Comparison of ENCODE assay signal across 13 cellular contexts in the genomic region with DNA sequence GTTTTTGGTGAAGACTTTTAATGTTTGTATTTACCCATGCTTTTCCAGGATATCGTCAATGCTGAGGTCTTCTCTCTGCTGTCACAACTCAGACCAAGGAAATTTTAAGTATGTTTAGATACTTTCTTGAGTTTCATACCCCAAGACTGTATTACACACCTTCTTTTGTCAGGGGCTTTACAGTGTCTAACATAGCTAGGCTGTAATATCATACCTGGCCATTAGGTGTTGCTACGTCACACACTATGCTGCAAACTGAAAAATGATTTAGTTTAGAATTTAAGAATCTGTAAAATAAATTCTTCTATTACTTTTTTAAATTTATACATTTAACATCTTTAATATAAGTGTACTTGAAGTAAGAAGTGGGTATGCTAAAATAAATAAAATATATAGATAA.
DNase-seq lines count a peak whose midpoint lies in the region; ATAC-seq and TF ChIP-seq lines count a peak whose summit lies in the region.
"Had no signal": no experiment of that assay in that cellular context is flagged by ENCODE, and none has a peak within 500 bp of the region (broad histone marks: within the 10 kb centered on the region; RNA-seq: fewer than 3 reads in every experiment).

No MANE protein-coding gene starts in this region.

- no peaks in the 10 kb centered on the region for H3K9me3 ChIP-seq in body of pancreas
- H3K9me3 ChIP-seq in suprapubic skin = no peaks in the 10 kb centered on the region
- no peaks in the 10 kb centered on the region for H3K9me3 ChIP-seq in aorta (ENCODE audit: control insufficient read depth, low read length)
- H3K9me3 ChIP-seq: tibial artery had no signal

- no peaks in the 10 kb centered on the region for H3K4me1 ChIP-seq in body of pancreas
- H3K4me1 ChIP-seq in suprapubic skin = no peaks in the 10 kb centered on the region
- no peaks in the 10 kb centered on the region for H3K4me1 ChIP-seq in aorta (ENCODE audit: control insufficient read depth in 1 of 2, insufficient read depth in 2 of 2, low read length in 2 of 2)
- H3K4me1 ChIP-seq: tibial artery had no signal

- no peak overlapping the region for H3K4me3 ChIP-seq in GM12864 (ENCODE audit: low read depth, low read length)
- H3K4me3 ChIP-seq in body of pancreas = no peak overlapping the region
- H3K4me3 ChIP-seq in suprapubic skin = no peak overlapping the region
- H3K4me3 ChIP-seq in aorta (ENCODE audit: low read length in 2 of 2) = no peak overlapping the region
- H3K4me3 ChIP-seq: tibial artery had no signal

- intact Hi-C loops in body of pancreas (cut with DNase I) (no loop called here), aorta (cut with DNase I) (loop anchor here in 1 of 2 donors (5.0 kb wide), 1 partner anchor 353 kb away; no protein-coding TSS in a partner anchor)

- no peak overlapping the region for H3K4me3 Mint-ChIP-seq in nephron

- ATAC-seq in HG03060 (IDR thresholded peaks at IDR 0.05; ENCODE audit: low read depth, unreplicated experiment) (peak; percentile 24), body of pancreas (no peak), GM19023 (IDR thresholded peaks at IDR 0.05; ENCODE audit: unreplicated experiment) (no peak), aorta (ENCODE audit: low FRiP score) (no peak)
- ATAC-seq: activated naive CD4-positive, alpha-beta T cell treated with anti-CD3 and anti-CD28 coated beads, Interleukin-2, amount 50 U/mL, for 72 hours had no signal

- no peaks in the 10 kb centered on the region for H3K36me3 ChIP-seq in body of pancreas (replicated peaks in 1 of 2; ENCODE audit: insufficient read depth in 1 of 2, low read depth in 2 of 2)
- H3K36me3 ChIP-seq in suprapubic skin = no peaks in the 10 kb centered on the region
- H3K36me3 ChIP-seq in aorta (ENCODE audit: control insufficient read depth in 1 of 2, insufficient read depth in 2 of 2, low read length in 1 of 2) = no peaks in the 10 kb centered on the region
- H3K36me3 ChIP-seq: tibial artery had no signal

- no peaks in the 10 kb centered on the region for H3K27me3 ChIP-seq in body of pancreas
- H3K27me3 ChIP-seq in suprapubic skin = no peaks in the 10 kb centered on the region
- H3K27me3 ChIP-seq in aorta (ENCODE audit: control insufficient read depth in 1 of 2, insufficient read depth in 2 of 2, low read length in 1 of 2) = no peaks in the 10 kb centered on the region
- H3K27me3 ChIP-seq: tibial artery had no signal

- WGBS in body of pancreas, 2 donors = 84 to 86% methylated on average over 2 of the region's 2 CpGs
- WGBS in suprapubic skin = 96% methylated on average over 2 of the region's 2 CpGs
- 93 to 95% methylated on average over 2 of the region's 2 CpGs for WGBS in aorta, 2 donors

- peaks cover 20% of the 10 kb centered on the region for H3K36me3 Mint-ChIP-seq in nephron (ENCODE audit: low read depth)
- H3K36me3 Mint-ChIP-seq: activated naive CD4-positive, alpha-beta T cell treated with anti-CD3 and anti-CD28 coated beads, Interleukin-2, amount 50 U/mL, for 72 hours had no signal

- TF ChIP-seq POLR2A in body of pancreas (IDR thresholded peaks at IDR 0.05) (no peak), suprapubic skin (IDR thresholded peaks at IDR 0.05) (no peak)

- no peaks in the 10 kb centered on the region for H3K27me3 Mint-ChIP-seq in nephron (ENCODE audit: low read depth)

- no peak overlapping the region for H3K27ac ChIP-seq in body of pancreas
- H3K27ac ChIP-seq in suprapubic skin = no peak overlapping the region
- no peak overlapping the region for H3K27ac ChIP-seq in aorta (ENCODE audit: low read depth in 1 of 2, low read length in 2 of 2)
- H3K27ac ChIP-seq: tibial artery had no signal

- no peak for DNase-seq in GM12864 (ENCODE audit: low read depth)
- no peak for DNase-seq in body of pancreas
- no peak for DNase-seq in suprapubic skin (ENCODE audit: low spot score in 2 of 2)
- no peak for DNase-seq in cortex of kidney (lab: John Stamatoyannopoulos, UW)
- DNase-seq in aorta = no peak
- DNase-seq: activated CD4-positive, alpha-beta T cell treated with anti-CD3 and anti-CD28 coated beads for 1 hour; H7; stimulated activated CD4-positive, alpha-beta T cell treated with anti-CD3 and anti-CD28 coated beads, Interleukin-1b, Interleukin-23, amount 100 ng/mL, for 48 hours; tibial artery had no signal

- no peak overlapping the region for H3K27ac Mint-ChIP-seq in nephron
- H3K27ac Mint-ChIP-seq: activated naive CD4-positive, alpha-beta T cell treated with anti-CD3 and anti-CD28 coated beads, Interleukin-2, amount 50 U/mL, for 72 hours had no signal

- H3K4me1 Mint-ChIP-seq in nephron = no peaks in the 10 kb centered on the region

- H3K9me3 Mint-ChIP-seq in nephron = peaks cover 2% of the 10 kb centered on the region
- H3K9me3 Mint-ChIP-seq: activated naive CD4-positive, alpha-beta T cell treated with anti-CD3 and anti-CD28 coated beads, Interleukin-2, amount 50 U/mL, for 72 hours had no signal

- TF ChIP-seq CTCF in GM12864 (IDR thresholded peaks at IDR 0.05; ENCODE audit: low read depth, low read length, missing control alignments) (peak; percentile 59), body of pancreas (IDR thresholded peaks at IDR 0.05) (peak in 6 of 7 experiments; percentile 6 to 41 (median 36)), nephron (IDR thresholded peaks at IDR 0.05; ENCODE audit: unreplicated experiment in 3 of 3) (peak in 2 of 3 experiments; percentile 17 to 19), suprapubic skin (IDR thresholded peaks at IDR 0.05) (no peak)

- TF ChIP-seq EP300 in suprapubic skin (IDR thresholded peaks at IDR 0.05) = no peak

Comparison
In these comparisons a context has a peak if more than half of its experiments do, and no peak if none do; other contexts are left out.
1. CTCF ChIP-seq: peak in GM12864 (single experiment), body of pancreas (6 of 7) and nephron (2 of 3); none in suprapubic skin (0 of 2).